ENCODE assay signal across 9 cellular contexts in the genomic region with DNA sequence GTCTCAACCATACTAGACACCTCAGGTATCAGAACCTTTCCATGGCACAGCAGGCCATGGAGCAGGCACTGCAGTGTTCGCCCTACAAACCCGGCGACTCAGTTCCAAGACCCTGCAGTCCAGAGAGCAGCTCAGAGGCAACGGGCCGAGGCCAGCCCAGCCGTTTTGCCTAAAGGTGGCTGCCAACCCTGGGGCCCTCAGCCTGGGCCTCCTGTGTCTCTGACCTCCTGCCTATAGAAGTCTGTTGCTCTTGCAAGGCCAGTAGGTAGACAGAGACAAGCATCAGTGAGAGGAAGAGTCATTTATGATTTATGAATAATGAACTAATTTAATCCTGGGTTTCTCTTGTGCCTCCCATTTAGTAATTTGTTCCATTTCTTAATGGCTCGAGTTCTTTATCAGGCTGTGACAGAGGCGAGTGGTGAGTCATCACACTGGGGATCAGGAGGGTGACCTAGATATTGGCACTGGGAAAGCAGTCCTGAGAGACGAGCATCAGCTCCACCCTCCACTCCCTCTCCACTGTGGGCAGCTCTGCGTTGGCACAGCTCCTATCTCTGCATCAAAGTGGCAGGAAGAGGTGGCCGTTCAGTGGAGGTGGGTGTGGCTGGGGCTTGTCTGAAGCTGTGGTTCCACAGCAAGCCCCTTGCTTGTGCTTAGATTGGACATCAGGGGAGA.
DNase-seq lines count a peak whose midpoint lies in the region; ATAC-seq and TF ChIP-seq lines count a peak whose summit lies in the region.
"Had no signal": no experiment of that assay in that cellular context is flagged by ENCODE, and none has a peak within 500 bp of the region (broad histone marks: within the 10 kb centered on the region; RNA-seq: fewer than 3 reads in every experiment).

No MANE protein-coding gene starts in this region.

- peaks cover 26 to 50% of the 10 kb centered on the region in 2 donors for H3K4me1 ChIP-seq in thoracic aorta (ENCODE audit: control insufficient read depth in 1 of 2, low read depth in 2 of 2)

- no peaks in the 10 kb centered on the region for H3K36me3 ChIP-seq in thoracic aorta

- WGBS in adipose tissue, 3 donors, result 33 to 46% (median 41%) methylated on average over 11 of the region's 11 CpGs

- peak overlapping the region; percentile 58 for H3K27ac ChIP-seq in adipose tissue (ENCODE audit: low read depth, low read length)
- peak overlapping the region; percentile 88 to 90 for H3K27ac ChIP-seq in thoracic aorta

- TF ChIP-seq CTCF in thoracic aorta (IDR thresholded peaks at IDR 0.05), result no peak

- H3K27me3 ChIP-seq in thoracic aorta (replicated peaks; ENCODE audit: insufficient read depth), result no peaks in the 10 kb centered on the region

- peak; percentile 67 for DNase-seq in AG20443 (ENCODE audit: low spot score)
- peak; percentile 83 for DNase-seq in NCI-H2029 treated with DMSO at 0.1 percent for 48 hours (lab: John Stamatoyannopoulos, UW)
- DNase-seq in left kidney (ENCODE audit: low read depth, low spot score), result peak; percentile 39
- DNase-seq in thoracic aorta (ENCODE audit: low spot score), result peak; percentile 52
- DNase-seq in SHP77 treated with DMSO at 0.1 percent for 48 hours (lab: John Stamatoyannopoulos, UW), result no peak
- DNase-seq: activated B cell treated with CpG ODN at 0.5 μM for 24 hours had no signal

- H3K4me3 ChIP-seq in thoracic aorta, result no peak overlapping the region

- peak; percentile 33 for ATAC-seq in thoracic aorta (ENCODE audit: insufficient number of reproducible peaks, low FRiP score, low read depth)
- no peak for ATAC-seq in HG02798 (IDR thresholded peaks at IDR 0.05; ENCODE audit: poor library complexity, unreplicated experiment)
- no peak for ATAC-seq in GM21528 (IDR thresholded peaks at IDR 0.05; ENCODE audit: low FRiP score, unreplicated experiment)

- H3K9me3 ChIP-seq in thoracic aorta, result no peaks in the 10 kb centered on the region
